24 cellular contexts compared by ENCODE assay signal in the genomic region with DNA sequence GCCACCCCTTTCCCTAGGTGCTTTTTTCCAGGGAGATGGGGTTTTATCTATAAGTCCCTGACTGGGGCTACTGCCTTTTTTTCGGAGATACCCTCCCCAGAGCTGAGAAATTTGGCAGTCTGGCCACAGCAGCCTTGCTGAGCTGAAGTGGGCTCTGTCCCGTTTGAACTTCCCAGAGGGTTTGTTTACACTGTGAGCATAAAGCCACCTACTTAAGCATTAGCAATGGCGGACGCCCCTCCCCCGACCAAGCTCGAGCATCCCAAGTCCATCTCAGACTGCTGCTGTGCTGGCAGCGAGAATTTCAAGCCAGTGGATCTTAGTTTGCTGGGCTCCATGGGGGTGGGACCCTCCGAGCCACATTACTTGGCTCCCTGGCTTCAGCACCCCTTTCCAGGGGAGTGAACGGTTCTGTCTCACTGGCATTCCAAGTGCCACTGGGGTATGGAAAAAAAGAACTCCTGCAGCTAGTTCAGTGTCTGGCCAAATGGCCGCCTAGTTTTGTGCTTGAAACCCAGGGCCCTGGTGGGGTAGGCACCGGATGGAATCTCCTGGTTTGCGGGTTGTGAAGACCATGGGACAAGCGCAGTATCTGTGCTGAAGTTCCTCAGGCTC.
"Had no signal": no experiment of that assay in that cellular context is flagged by ENCODE, and none has a peak within 500 bp of the region (broad histone marks: within the 10 kb centered on the region; RNA-seq: fewer than 3 reads in every experiment).

No MANE protein-coding gene starts in this region.

- H3K4me3 Mint-ChIP-seq: activated CD8-positive, alpha-beta T cell treated with anti-CD3 and anti-CD28 coated beads, Interleukin-2, amount 10 ng/mL, durations not matched to agents 7 days and 5 days; activated naive CD4-positive, alpha-beta T cell treated with anti-CD3 and anti-CD28 coated beads, Interleukin-2, amount 50 U/mL, for 24 hours; T-helper 1 cell treated with Interleukin-12 subunit alpha and Interleukin-12 subunit beta and Interleukin-4 antibody, amounts not matched to agents 30 μg/mL and 1 μg/mL, for 36 hours had no signal

- H3K27ac Mint-ChIP-seq: activated CD8-positive, alpha-beta T cell treated with anti-CD3 and anti-CD28 coated beads, Interleukin-2, amount 10 ng/mL, durations not matched to agents 7 days and 5 days; activated naive CD4-positive, alpha-beta T cell treated with anti-CD3 and anti-CD28 coated beads, Interleukin-2, amount 50 U/mL, for 24 hours; T-helper 1 cell treated with Interleukin-12 subunit alpha and Interleukin-12 subunit beta and Interleukin-4 antibody, amounts not matched to agents 30 μg/mL and 1 μg/mL, for 36 hours had no signal

- H3K4me1 Mint-ChIP-seq: activated naive CD4-positive, alpha-beta T cell treated with anti-CD3 and anti-CD28 coated beads, Interleukin-2, amount 50 U/mL, for 24 hours had no signal

- H3K4me3 ChIP-seq: breast epithelium, SJSA1 had no signal

- ATAC-seq: activated CD8-positive, alpha-beta T cell treated with anti-CD3 and anti-CD28 coated beads, Interleukin-2, amount 10 ng/mL, durations not matched to agents 7 days and 5 days had no signal

- H3K27ac ChIP-seq: breast epithelium, SJSA1 had no signal

- H3K9me3 ChIP-seq: breast epithelium, SJSA1 had no signal

- H3K36me3 ChIP-seq: breast epithelium, SJSA1 had no signal

- H3K36me3 Mint-ChIP-seq: activated naive CD4-positive, alpha-beta T cell treated with anti-CD3 and anti-CD28 coated beads, Interleukin-2, amount 50 U/mL, for 24 hours had no signal

- H3K27me3 Mint-ChIP-seq: activated naive CD4-positive, alpha-beta T cell treated with anti-CD3 and anti-CD28 coated beads, Interleukin-2, amount 50 U/mL, for 24 hours had no signal

- H3K4me1 ChIP-seq: breast epithelium, SJSA1 had no signal

- H3K27me3 ChIP-seq: SJSA1 had no signal

- DNase-seq: activated CD4-positive, alpha-beta T cell treated with anti-CD3 and anti-CD28 coated beads for 48 hours; activated CD4-positive, alpha-beta T cell treated with anti-CD3 and anti-CD28 coated beads, Interleukin-2, amount 50 U/mL, for 4 hours; activated CD4-positive, CD25-positive, alpha-beta regulatory T cell treated with anti-CD3 and anti-CD28 coated beads, Interleukin-2, amount 50 U/mL, for 72 hours; activated CD8-positive, alpha-beta memory T cell treated with anti-CD3 and anti-CD28 coated beads, Interleukin-2, amount 50 U/mL, for 48 hours; activated CD8-positive, alpha-beta T cell treated with anti-CD3 and anti-CD28 coated beads, Interleukin-2, amount 10 ng/mL, durations not matched to agents 7 days and 5 days; activated naive CD4-positive, alpha-beta T cell; activated T-cell treated with anti-CD3 and anti-CD28 coated beads, Interleukin-2, amount 50 U/mL, for 1 hour; caudate nucleus; Kasumi-1; KBM-7; NCI-H1048; NCI-H146; NCI-H2029; NCI-H2107; NCI-H2171 treated with DMSO at 0.1 percent for 48 hours; NCI-H345; NCI-H510A treated with DMSO at 0.1 percent for 48 hours; NCI-H69; NK-92 treated with Interleukin-12 subunit alpha and Interleukin-12 subunit beta, amount 100 ng/mL, for 24 hours; SHP77 had no signal

- H3K9me3 Mint-ChIP-seq: activated naive CD4-positive, alpha-beta T cell treated with anti-CD3 and anti-CD28 coated beads, Interleukin-2, amount 50 U/mL, for 24 hours; T-helper 1 cell treated with Interleukin-12 subunit alpha and Interleukin-12 subunit beta and Interleukin-4 antibody, amounts not matched to agents 30 μg/mL and 1 μg/mL, for 36 hours had no signal
